ENCODE assay signal across 8 cellular contexts in the genomic region with DNA sequence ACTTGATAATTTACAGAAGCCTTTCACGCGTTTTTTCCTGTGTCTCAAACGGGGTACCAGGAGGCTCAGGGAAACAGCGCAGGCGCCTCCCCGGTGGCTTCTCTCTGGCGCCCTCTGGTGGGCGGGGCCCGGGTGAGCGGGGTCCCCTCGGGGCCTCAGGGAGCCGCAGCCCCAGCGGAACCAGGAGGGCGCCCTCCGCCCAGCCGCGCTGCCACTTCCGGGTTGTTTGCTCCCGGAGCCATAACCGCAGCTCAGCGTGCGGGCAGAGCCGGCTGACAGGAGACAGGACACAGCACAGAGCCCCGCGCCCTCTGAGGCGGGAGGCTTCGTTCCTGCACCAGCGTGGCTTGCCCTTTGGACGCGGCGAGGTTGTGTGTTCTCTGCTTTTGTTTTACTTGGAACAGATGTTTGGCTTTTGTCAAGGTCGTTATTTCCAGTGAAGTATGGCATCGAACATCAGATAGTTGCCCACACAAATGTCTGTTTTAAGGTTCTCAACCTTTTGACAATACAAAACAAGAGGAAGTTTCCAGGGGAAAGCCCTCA. TPM values are rescaled to one million over a fixed set of nuclear protein-coding genes. Genes with fewer than 3 reads are reported as not detected.
DNase-seq lines count a peak whose midpoint lies in the region; ATAC-seq, FAIRE-seq and TF ChIP-seq lines count a peak whose summit lies in the region.

No MANE protein-coding gene starts in this region.

- H3K9me3 ChIP-seq in adrenal gland (replicated peaks in 1 of 3) (peaks cover 0 to 10% (median 0%) of the 10 kb centered on the region in 3 donors), small intestine (ENCODE audit: control insufficient read depth, low read depth) (no peaks in the 10 kb centered on the region)

- H3K4me3 ChIP-seq in adrenal gland = peak overlapping the region in 2 of 4 donors; percentile 11 to 54
- H3K4me3 ChIP-seq in small intestine (ENCODE audit: low read depth in 1 of 2, low read length in 2 of 2) = peak overlapping the region in 1 of 2 donors; percentile 22

- no peaks in the 10 kb centered on the region for H3K27me3 ChIP-seq in adrenal gland
- peaks cover 0 to 2% of the 10 kb centered on the region in 2 donors for H3K27me3 ChIP-seq in small intestine (ENCODE audit: control insufficient read depth in 2 of 2, insufficient read depth in 2 of 2, low read length in 2 of 2)

- intact Hi-C loops in adrenal gland (cut with DNase I) = no loop called here

- ATAC-seq in GM21529 (IDR thresholded peaks at IDR 0.05; ENCODE audit: unreplicated experiment) = peak; percentile 98

- TF ChIP-seq POLR2A in adrenal gland (IDR thresholded peaks at IDR 0.05) = no peak

- no peak for FAIRE-seq in small intestine (lab: Jason Lieb, UNC)

- WGBS in adrenal gland, 4 donors = 1 to 16% (median 3%) methylated on average over 5 to 33 of the region's 33 CpGs
- 1 to 3% (median 1%) methylated on average over 30 to 33 of the region's 33 CpGs for WGBS in small intestine, 3 donors

- in situ Hi-C loops in G401 (cut with HindIII; ENCODE audit: low sequenced_read_pairs) = no loop called here

- H3K36me3 ChIP-seq in adrenal gland (replicated peaks in 1 of 2) (no peaks in the 10 kb centered on the region), small intestine (ENCODE audit: control insufficient read depth in 2 of 2, insufficient read depth in 2 of 2, low read length in 2 of 2) (no peaks in the 10 kb centered on the region)

- TF ChIP-seq CTCF in adrenal gland (IDR thresholded peaks at IDR 0.05) = peak; percentile 48 to 78 (median 68)

- no peaks in the 10 kb centered on the region for H3K4me1 ChIP-seq in adrenal gland (replicated peaks in 1 of 2)
- peaks cover 0 to 2% of the 10 kb centered on the region in 2 donors for H3K4me1 ChIP-seq in small intestine (ENCODE audit: control insufficient read depth in 2 of 2, insufficient read depth in 1 of 2, low read depth in 1 of 2, low read length in 1 of 2)

- DNase-seq in G401 (ENCODE audit: low spot score) (peak; percentile 75), KG1 (lab: John Stamatoyannopoulos, UW) (peak; percentile 70), T-helper 1 cell (peak; percentile 69 to 83 (median 80)), adrenal gland (peak; percentile 76 to 87 (median 83)), hepatic stellate cell (ENCODE audit: low spot score) (peak; percentile 83), small intestine (peak; percentile 79), HPDE6-E6E7 (ENCODE audit: extremely low spot score) (no peak)

- H3K27ac ChIP-seq in adrenal gland (no peak overlapping the region), small intestine (ENCODE audit: low read depth in 1 of 2, low read length in 1 of 2) (peak overlapping the region in 1 of 2 donors; percentile 33)

RNA-seq across cellular contexts. Expression of a gene that starts 6.9 kb away (rescaled TPM):
- total RNA-seq in G401 (2014; rRNA removed; shearing (Covaris generic)) = 0.17 TPM in 1 of 2 replicates, not detected in the other
- 1 to 10 TPM in 5 of 8 donors, under 1 TPM in 2, not detected in 1; 0.17 to 4.2 (median 1.2) TPM for total RNA-seq in adrenal gland
- polyA plus RNA-seq in adrenal gland (1 to 10 TPM; 3.6 to 8.1 (median 4.0) TPM), small intestine (under 1 TPM in 1 of 3 donors, not detected in 2; 0.48 TPM)

RNA-seq across cellular contexts. Expression of a gene that starts 45.1 kb away (rescaled TPM):
- total RNA-seq in G401 (2014; rRNA removed; shearing (Covaris generic)) = not detected in 2 replicates
- 1 to 10 TPM in 5 of 8 donors, under 1 TPM in 1, not detected in 2; 0.52 to 6.2 (median 1.3) TPM for total RNA-seq in adrenal gland
- polyA plus RNA-seq in adrenal gland (1 to 10 TPM in 2 of 3 donors, under 1 TPM in 1; 0.92 to 9.2 (median 3.5) TPM), small intestine (under 1 TPM in 1 of 3 donors, not detected in 2; 0.24 TPM)
